In genomic region chr5:66945389-66946349, GRCh38 we compare ENCODE assay signal across 9 cellular contexts.
A peak's percentile ranks its signal among the peaks of the same experiment; 100 is the strongest.
DNase-seq lines count a peak whose midpoint lies in the region; ATAC-seq and TF ChIP-seq lines count a peak whose summit lies in the region.
"Had no signal": no experiment of that assay in that cellular context is flagged by ENCODE, and none has a peak within 500 bp of the region (broad histone marks: within the 10 kb centered on the region; RNA-seq: fewer than 3 reads in every experiment).

No MANE protein-coding gene starts in this region.

- H4K8ac ChIP-seq in neuronal stem cell (ENCODE audit: low read depth, low read length) = no peak overlapping the region

- no peak overlapping the region for H2AK5ac ChIP-seq in neuronal stem cell (ENCODE audit: low read depth, low read length)

- peaks cover 2 to 11% of the 10 kb centered on the region in 2 donors for H3K4me1 ChIP-seq in neuronal stem cell (ENCODE audit: control insufficient read depth in 2 of 2, insufficient read depth in 1 of 2, low read depth in 1 of 2, low read length in 2 of 2)
- no peaks in the 10 kb centered on the region for H3K4me1 ChIP-seq in BE2C
- no peaks in the 10 kb centered on the region for H3K4me1 ChIP-seq in mucosa of descending colon (ENCODE audit: low read depth)

- H3K14ac ChIP-seq in neuronal stem cell (ENCODE audit: low read length) = no peak overlapping the region

- TF ChIP-seq CTCF in BE2C (IDR thresholded peaks at IDR 0.05; ENCODE audit: low read depth, low read length) = no peak
- TF ChIP-seq CTCF in mucosa of descending colon (IDR thresholded peaks at IDR 0.05) = no peak

- no peak overlapping the region for H3K9ac ChIP-seq in neuronal stem cell (ENCODE audit: low read depth, low read length, poor library complexity)

- H3K27ac Mint-ChIP-seq in activated CD8-positive, alpha-beta memory T cell treated with anti-CD3 and anti-CD28 coated beads, Interleukin-2, amount 10 ng/mL, durations not matched to agents 7 days and 5 days = no peak overlapping the region

- H3K23ac ChIP-seq in neuronal stem cell (ENCODE audit: low read depth, low read length, poor library complexity) = no peak overlapping the region

- CTCF ChIA-PET in activated CD8-positive, alpha-beta memory T cell treated with anti-CD3 and anti-CD28 coated beads, Interleukin-2, amount 10 ng/mL, durations not matched to agents 7 days and 5 days (lab: Charles Lee) = no interaction called here

- H2BK12ac ChIP-seq in neuronal stem cell (ENCODE audit: low read length) = no peak overlapping the region

- no peak overlapping the region for H3K4me3 Mint-ChIP-seq in activated CD8-positive, alpha-beta memory T cell treated with anti-CD3 and anti-CD28 coated beads, Interleukin-2, amount 10 ng/mL, durations not matched to agents 7 days and 5 days

- WGBS in neuronal stem cell (ENCODE audit: extremely low coverage in 2 of 2, insufficient read length in 2 of 2, insufficient replicate concordance in 1 of 2), 2 donors = no CpG with 5 or more reads among the region's 7 CpGs

- H3K4ac ChIP-seq in neuronal stem cell (ENCODE audit: low read length) = no peak overlapping the region

- peaks cover 19% of the 10 kb centered on the region for H3K4me1 Mint-ChIP-seq in activated CD8-positive, alpha-beta memory T cell treated with anti-CD3 and anti-CD28 coated beads, Interleukin-2, amount 10 ng/mL, durations not matched to agents 7 days and 5 days

- H2BK15ac ChIP-seq in neuronal stem cell (ENCODE audit: low read length) = no peak overlapping the region

- H4K91ac ChIP-seq in neuronal stem cell (ENCODE audit: low read depth, low read length, poor library complexity) = no peak overlapping the region

- peak; percentile 53 for ATAC-seq in activated CD8-positive, alpha-beta memory T cell treated with anti-CD3 and anti-CD28 coated beads, Interleukin-2, amount 10 ng/mL, durations not matched to agents 7 days and 5 days
- peak; percentile 98 for ATAC-seq in GM21825 (IDR thresholded peaks at IDR 0.05; ENCODE audit: unreplicated experiment)
- ATAC-seq in mucosa of descending colon = no peak
- ATAC-seq: Panc1 had no signal

- H2BK5ac ChIP-seq in neuronal stem cell (ENCODE audit: low read length) = no peak overlapping the region

- H3K27me3 Mint-ChIP-seq in activated CD8-positive, alpha-beta memory T cell treated with anti-CD3 and anti-CD28 coated beads, Interleukin-2, amount 10 ng/mL, durations not matched to agents 7 days and 5 days = peaks cover 56% of the 10 kb centered on the region

- H3K4me2 ChIP-seq in neuronal stem cell (ENCODE audit: insufficient read depth, low read length, poor library complexity, severe bottlenecking) = no peak overlapping the region

- H3K36me3 Mint-ChIP-seq in activated CD8-positive, alpha-beta memory T cell treated with anti-CD3 and anti-CD28 coated beads, Interleukin-2, amount 10 ng/mL, durations not matched to agents 7 days and 5 days = peaks cover 2% of the 10 kb centered on the region

- H3K4me3 ChIP-seq in neuronal stem cell (ENCODE audit: low read length in 2 of 2) (no peak overlapping the region), BE2C (ENCODE audit: low read depth, low read length) (no peak overlapping the region), mucosa of descending colon (no peak overlapping the region)

- no peaks in the 10 kb centered on the region for H3K27me3 ChIP-seq in neuronal stem cell (ENCODE audit: control insufficient read depth in 3 of 3, insufficient read depth in 3 of 3, low read depth in 1 of 3, low read length in 3 of 3)
- H3K27me3 ChIP-seq in BE2C = no peaks in the 10 kb centered on the region

- H2AFZ ChIP-seq in neuronal stem cell (ENCODE audit: low read length) = peak overlapping the region; percentile 69

- H3K36me3 ChIP-seq in neuronal stem cell (replicated peaks in 1 of 2; ENCODE audit: control insufficient read depth in 2 of 2, insufficient read depth in 2 of 2, low read length in 2 of 2) (no peaks in the 10 kb centered on the region), BE2C (no peaks in the 10 kb centered on the region), mucosa of descending colon (ENCODE audit: low read depth) (no peaks in the 10 kb centered on the region)

- H3K9me3 ChIP-seq in neuronal stem cell (replicated peaks in 1 of 2; ENCODE audit: control insufficient read depth in 2 of 2, insufficient read depth in 1 of 2, low read depth in 1 of 2, low read length in 2 of 2) = no peaks in the 10 kb centered on the region
- no peaks in the 10 kb centered on the region for H3K9me3 ChIP-seq in BE2C
- no peaks in the 10 kb centered on the region for H3K9me3 ChIP-seq in mucosa of descending colon

- no peak overlapping the region for H2BK120ac ChIP-seq in neuronal stem cell (ENCODE audit: low read depth, low read length)

- peak; percentile 46 for DNase-seq in activated CD8-positive, alpha-beta memory T cell treated with anti-CD3 and anti-CD28 coated beads, Interleukin-2, amount 10 ng/mL, durations not matched to agents 7 days and 5 days
- no peak for DNase-seq in activated CD8-positive, alpha-beta memory T cell treated with anti-CD3 and anti-CD28 coated beads for 24 hours
- DNase-seq in HT1080 (ENCODE audit: low read depth) (peak; percentile 60), neuronal stem cell (ENCODE audit: low spot score) (no peak), BE2C (no peak), mucosa of descending colon (no peak), NCI-H446 (lab: John Stamatoyannopoulos, UW) (no peak)

- no peak overlapping the region for H3K27ac ChIP-seq in neuronal stem cell (replicated peaks; ENCODE audit: low read length)

- peak overlapping the region; percentile 5 for H3K18ac ChIP-seq in neuronal stem cell (ENCODE audit: low read length)

- H3K9me3 Mint-ChIP-seq in activated CD8-positive, alpha-beta memory T cell treated with anti-CD3 and anti-CD28 coated beads, Interleukin-2, amount 10 ng/mL, durations not matched to agents 7 days and 5 days (ENCODE audit: low read depth) = no peaks in the 10 kb centered on the region

- intact Hi-C loops in mucosa of descending colon (cut with DNase I, micrococcal nuclease) = no loop called here

- no peaks in the 10 kb centered on the region for H3K79me1 ChIP-seq in neuronal stem cell (ENCODE audit: low read depth, low read length)

Comparison
In these comparisons a context has a peak if more than half of its experiments do, and no peak if none do; other contexts are left out.
1. DNase-seq: peak in activated CD8-positive, alpha-beta memory T cell treated with anti-CD3 and anti-CD28 coated beads, Interleukin-2, amount 10 ng/mL, durations not matched to agents 7 days and 5 days (single experiment) and HT1080 (single experiment); none in activated CD8-positive, alpha-beta memory T cell treated with anti-CD3 and anti-CD28 coated beads for 24 hours (single experiment), neuronal stem cell (single experiment), BE2C (single experiment), mucosa of descending colon (0 of 3) and NCI-H446 (0 of 2).